8 cellular contexts compared by ENCODE assay signal in genomic region chr4:141132689-141133145, GRCh38. TPM values are rescaled to one million over a fixed set of nuclear protein-coding genes. Genes with fewer than 3 reads are reported as not detected.
DNase-seq lines count a peak whose midpoint lies in the region; ATAC-seq and TF ChIP-seq lines count a peak whose summit lies in the region.

No MANE protein-coding gene starts in this region.

- in situ Hi-C loops in SK-MEL-5 (cut with HindIII; ENCODE audit: low pct_unique_long_range_greater_than_20kb, low sequenced_read_pairs), result loop anchor here (25.0 kb wide), 1 partner anchor 245 kb away; no protein-coding TSS in a partner anchor

- peak; percentile 36 for DNase-seq in NCI-H2227 (lab: John Stamatoyannopoulos, UW; ENCODE audit: unreplicated experiment)
- DNase-seq in NCI-H2227 treated with DMSO at 0.1 percent for 48 hours (lab: John Stamatoyannopoulos, UW), result no peak
- peak; percentile 31 for DNase-seq in SK-MEL-5 (ENCODE audit: low read depth, low spot score)
- no peak for DNase-seq in esophagus squamous epithelium (lab: John Stamatoyannopoulos, UW)
- DNase-seq in GDM1 (lab: John Stamatoyannopoulos, UW), result no peak
- DNase-seq in DMS114 treated with DMSO at 0.1 percent for 48 hours (lab: John Stamatoyannopoulos, UW; ENCODE audit: unreplicated experiment), result no peak

- ATAC-seq in HG02642 (IDR thresholded peaks at IDR 0.05; ENCODE audit: poor library complexity, unreplicated experiment), result peak; percentile 30

- H3K9me3 ChIP-seq in esophagus squamous epithelium, result no peaks in the 10 kb centered on the region
- no peaks in the 10 kb centered on the region for H3K9me3 ChIP-seq in muscle layer of colon (ENCODE audit: low read length)

- H3K36me3 ChIP-seq in esophagus squamous epithelium (no peaks in the 10 kb centered on the region), muscle layer of colon (ENCODE audit: insufficient read depth, low read length) (no peaks in the 10 kb centered on the region)

- TF ChIP-seq CTCF in esophagus squamous epithelium (IDR thresholded peaks at IDR 0.05), result no peak

- TF ChIP-seq POLR2A in esophagus squamous epithelium (IDR thresholded peaks at IDR 0.05), result peak in 2 of 4 donors; percentile 6 to 22

- H3K27me3 ChIP-seq in esophagus squamous epithelium (peaks cover 0 to 66% (median 0%) of the 10 kb centered on the region in 4 donors), muscle layer of colon (ENCODE audit: control insufficient read depth in 1 of 2, insufficient read depth in 2 of 2, low read length in 2 of 2) (peaks cover 0 to 4% of the 10 kb centered on the region in 2 donors)

- 40% methylated on average over 1 of the region's 43 CpGs; no CpG with 5 or more reads in 1 of the 2 donors for WGBS in esophagus squamous epithelium, 2 donors

- peak overlapping the region; percentile 60 to 79 (median 73) for H3K4me3 ChIP-seq in esophagus squamous epithelium
- peak overlapping the region; percentile 62 to 87 for H3K4me3 ChIP-seq in muscle layer of colon (ENCODE audit: low read depth in 1 of 2, low read length in 2 of 2)

- H3K27ac ChIP-seq in esophagus squamous epithelium, result peak overlapping the region; percentile 63 to 89 (median 76)
- H3K27ac ChIP-seq in muscle layer of colon (ENCODE audit: low read depth, low read length), result peak overlapping the region; percentile 90

- intact Hi-C loops in esophagus squamous epithelium (cut with DNase I), result loop anchor here (10.0 kb wide), 1 partner anchor 268 kb away; no protein-coding TSS in a partner anchor

- H3K9ac ChIP-seq in muscle layer of colon (ENCODE audit: low read length), result peak overlapping the region; percentile 61

- peaks cover 0 to 56% (median 7%) of the 10 kb centered on the region in 3 donors for H3K4me1 ChIP-seq in esophagus squamous epithelium
- H3K4me1 ChIP-seq in muscle layer of colon (ENCODE audit: insufficient read depth, low read length), result peaks cover 30% of the 10 kb centered on the region

RNA-seq across cellular contexts. Expression of gene RNF150, which starts 0.6 kb away (rescaled TPM):
- 15.3 and 16.3 TPM in 2 replicates for total RNA-seq in SK-MEL-5 (2014; rRNA removed; shearing (Covaris generic))
- polyA plus RNA-seq in SK-MEL-5 (2015; cell fraction: cytosol; rRNA removed), result 11.3 and 14.3 TPM in 2 replicates
- polyA plus RNA-seq in SK-MEL-5 (2015; cell fraction: nucleus; rRNA removed), result 15.0 and 18.4 TPM in 2 replicates
- 1 to 10 TPM in 3 of 4 donors, under 1 TPM in 1; 0.23 to 6.7 (median 4.5) TPM for total RNA-seq in esophagus squamous epithelium

Comparison
In these comparisons a context has a peak if more than half of its experiments do, and no peak if none do; other contexts are left out.
1. DNase-seq: peak in NCI-H2227 (single experiment) and SK-MEL-5 (single experiment); none in NCI-H2227 treated with DMSO at 0.1 percent for 48 hours (single experiment), esophagus squamous epithelium (single experiment), GDM1 (single experiment) and DMS114 treated with DMSO at 0.1 percent for 48 hours (single experiment).